ENCODE assay signal across 1 cellular context in the genomic region with DNA sequence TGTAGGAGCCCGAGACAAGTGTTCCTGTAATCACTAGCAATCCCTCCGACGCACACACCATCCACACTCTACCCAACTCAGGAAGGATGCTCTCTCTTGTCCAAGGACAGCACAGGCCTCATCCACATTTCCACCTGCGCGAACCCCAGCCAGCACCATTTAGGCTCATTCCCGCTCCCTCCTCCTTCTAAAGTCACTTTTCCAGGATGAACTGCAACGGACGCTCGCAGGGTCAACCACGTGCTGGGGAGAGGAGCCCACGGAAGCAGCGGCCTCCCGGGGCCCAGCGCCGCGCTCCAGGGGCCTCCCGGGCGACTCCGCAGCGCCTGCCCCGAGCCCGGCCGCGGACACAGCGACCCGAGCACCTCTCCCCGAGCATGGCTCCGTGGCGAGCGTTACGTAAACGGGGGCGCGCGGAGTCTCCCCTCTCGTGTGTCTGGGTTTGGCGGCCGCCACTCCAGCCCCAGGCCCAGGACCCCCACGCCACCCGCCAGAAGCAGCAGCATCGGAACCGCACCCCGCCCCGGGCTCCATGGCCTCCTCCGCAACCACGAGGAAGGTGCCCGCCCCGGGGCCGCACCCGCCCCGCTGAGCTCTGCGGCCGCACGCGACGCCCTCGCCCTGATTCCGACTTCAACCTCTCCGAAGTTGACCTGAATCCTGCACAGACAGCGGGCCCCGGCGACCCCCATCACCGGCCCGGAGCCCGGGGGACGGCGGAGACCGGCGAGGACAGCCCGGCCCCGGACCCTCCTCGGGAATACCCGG.
TF ChIP-seq lines count a peak whose summit lies in the region.

No MANE protein-coding gene starts in this region.

TF ChIP-seq in K562, 482 proteins besides CTCF, POLR2A, EP300 and RAD21 (continued from another document):
- TF ChIP-seq, protein P1, sequence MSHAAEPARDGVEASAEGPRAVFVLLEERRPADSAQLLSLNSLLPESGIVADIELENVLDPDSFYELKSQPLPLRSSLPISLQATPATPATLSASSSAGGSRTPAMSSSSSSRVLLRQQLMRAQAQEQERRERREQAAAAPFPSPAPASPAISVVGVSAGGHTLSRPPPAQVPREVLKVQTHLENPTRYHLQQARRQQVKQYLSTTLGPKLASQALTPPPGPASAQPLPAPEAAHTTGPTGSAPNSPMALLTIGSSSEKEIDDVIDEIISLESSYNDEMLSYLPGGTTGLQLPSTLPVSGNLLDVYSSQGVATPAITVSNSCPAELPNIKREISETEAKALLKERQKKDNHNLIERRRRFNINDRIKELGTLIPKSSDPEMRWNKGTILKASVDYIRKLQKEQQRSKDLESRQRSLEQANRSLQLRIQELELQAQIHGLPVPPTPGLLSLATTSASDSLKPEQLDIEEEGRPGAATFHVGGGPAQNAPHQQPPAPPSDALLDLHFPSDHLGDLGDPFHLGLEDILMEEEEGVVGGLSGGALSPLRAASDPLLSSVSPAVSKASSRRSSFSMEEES (CRISPR knock-in tag; IDR thresholded peaks at IDR 0.05), result no peak
- TF ChIP-seq ZNF668 (CRISPR knock-in tag; IDR thresholded peaks at IDR 0.05) (no peak), HDAC1 (IDR thresholded peaks at IDR 0.05) (peak in 1 of 2 experiments; percentile 15; a peak in 2 of 4 replicates), ZNF311 (CRISPR knock-in tag; IDR thresholded peaks at IDR 0.05) (no peak), ZNF354B (CRISPR knock-in tag; IDR thresholded peaks at IDR 0.05) (no peak), TOE1 (IDR thresholded peaks at IDR 0.05; ENCODE audit: borderline replicate concordance) (no peak), TOE1 (CRISPR knock-in tag; IDR thresholded peaks at IDR 0.05; ENCODE audit: borderline replicate concordance, low read depth) (no peak), DIDO1 (tag; IDR thresholded peaks at IDR 0.05; ENCODE audit: low read depth) (no peak), BDP1 (IDR thresholded peaks at IDR 0.05; ENCODE audit: insufficient read depth, insufficient read length) (no peak), BRCA1 (IDR thresholded peaks at IDR 0.05) (no peak), BRCA1 (CRISPR knock-in tag; IDR thresholded peaks at IDR 0.05) (peak; percentile 33; the same call in 1 of the 2 replicates), NRF1 (conservative IDR thresholded peaks at IDR 0.05 in 1 of 2, IDR thresholded peaks at IDR 0.05 in 1 of 2) (no peak), ZNF174 (CRISPR knock-in tag; IDR thresholded peaks at IDR 0.05) (no peak)
- TF ChIP-seq, protein P2, sequence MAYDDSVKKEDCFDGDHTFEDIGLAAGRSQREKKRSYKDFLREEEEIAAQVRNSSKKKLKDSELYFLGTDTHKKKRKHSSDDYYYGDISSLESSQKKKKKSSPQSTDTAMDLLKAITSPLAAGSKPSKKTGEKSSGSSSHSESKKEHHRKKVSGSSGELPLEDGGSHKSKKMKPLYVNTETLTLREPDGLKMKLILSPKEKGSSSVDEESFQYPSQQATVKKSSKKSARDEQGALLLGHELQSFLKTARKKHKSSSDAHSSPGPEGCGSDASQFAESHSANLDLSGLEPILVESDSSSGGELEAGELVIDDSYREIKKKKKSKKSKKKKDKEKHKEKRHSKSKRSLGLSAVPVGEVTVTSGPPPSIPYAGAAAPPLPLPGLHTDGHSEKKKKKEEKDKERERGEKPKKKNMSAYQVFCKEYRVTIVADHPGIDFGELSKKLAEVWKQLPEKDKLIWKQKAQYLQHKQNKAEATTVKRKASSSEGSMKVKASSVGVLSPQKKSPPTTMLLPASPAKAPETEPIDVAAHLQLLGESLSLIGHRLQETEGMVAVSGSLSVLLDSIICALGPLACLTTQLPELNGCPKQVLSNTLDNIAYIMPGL (CRISPR knock-in tag; IDR thresholded peaks at IDR 0.05), result peak; percentile 75; the same call in 1 of the 2 replicates
- TF ChIP-seq, protein P3, sequence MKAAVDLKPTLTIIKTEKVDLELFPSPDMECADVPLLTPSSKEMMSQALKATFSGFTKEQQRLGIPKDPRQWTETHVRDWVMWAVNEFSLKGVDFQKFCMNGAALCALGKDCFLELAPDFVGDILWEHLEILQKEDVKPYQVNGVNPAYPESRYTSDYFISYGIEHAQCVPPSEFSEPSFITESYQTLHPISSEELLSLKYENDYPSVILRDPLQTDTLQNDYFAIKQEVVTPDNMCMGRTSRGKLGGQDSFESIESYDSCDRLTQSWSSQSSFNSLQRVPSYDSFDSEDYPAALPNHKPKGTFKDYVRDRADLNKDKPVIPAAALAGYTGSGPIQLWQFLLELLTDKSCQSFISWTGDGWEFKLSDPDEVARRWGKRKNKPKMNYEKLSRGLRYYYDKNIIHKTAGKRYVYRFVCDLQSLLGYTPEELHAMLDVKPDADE (conservative IDR thresholded peaks at IDR 0.05; ENCODE audit: control insufficient read depth, low read depth, low read length), result 0 out of 2 replicates have a peak, but pooled peaks have one; percentile 22
TF ChIP-seq in K562: peak in this region for 28.
